Comparison of ENCODE assay signal across 27 cellular contexts in the genomic region with DNA sequence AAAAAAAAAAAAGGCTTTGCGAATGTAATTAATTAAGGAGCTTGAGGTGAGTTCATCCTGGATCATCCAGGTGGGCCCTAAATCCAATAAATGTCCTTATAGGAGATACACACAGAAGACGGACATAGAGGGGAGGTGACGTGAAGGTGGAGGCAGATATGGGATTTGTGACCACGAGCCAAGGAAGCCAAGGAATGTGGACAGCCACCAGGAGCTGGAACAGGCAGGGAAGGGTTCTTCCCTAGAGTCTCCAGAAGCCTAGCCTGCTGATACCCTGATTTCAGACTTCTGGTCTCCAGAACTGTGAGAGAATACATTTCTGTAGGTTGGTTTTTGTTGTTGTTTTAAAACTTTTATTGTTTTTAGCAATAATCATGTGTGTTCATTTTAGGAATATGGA.
"Had no signal": no experiment of that assay in that cellular context is flagged by ENCODE, and none has a peak within 500 bp of the region (broad histone marks: within the 10 kb centered on the region; RNA-seq: fewer than 3 reads in every experiment).

No MANE protein-coding gene starts in this region.

- DNase-seq: stimulated activated CD4-positive, alpha-beta T cell treated with anti-CD3 and anti-CD28 coated beads, Interleukin-2, amount 100 ng/mL, for 48 hours; stimulated activated CD4-positive, alpha-beta T cell treated with anti-CD3 and anti-CD28 coated beads, Interleukin-4, amount 100 ng/mL, for 1 hour; stimulated activated CD4-positive, alpha-beta T cell treated with anti-CD3 and anti-CD28 coated beads, Interleukin-4, amount 100 ng/mL, for 24 hours; stimulated activated CD4-positive, alpha-beta T cell treated with anti-CD3 and anti-CD28 coated beads, Interleukin-4, amount 100 ng/mL, for 4 hours; stimulated activated CD8-positive, alpha-beta memory T cell treated with anti-CD3 and anti-CD28 coated beads, Interleukin-4, amount 100 ng/mL, for 48 hours; stimulated activated naive B cell treated with anti-CD40 and anti-IgM and Interleukin-4, amounts not matched to agents 10 μg/mL and 1 μg/mL and 100 μg/mL, for 72 hours; stimulated activated naive CD4-positive, alpha-beta T cell; stimulated activated naive CD4-positive, alpha-beta T cell treated with Interleukin-2 at 50 U/mL for 16 hours; stimulated activated naive CD8-positive, alpha-beta T cell treated with anti-CD3 and anti-CD28 coated beads, Interleukin-15, amount 100 ng/mL, for 72 hours; stimulated activated naive CD8-positive, alpha-beta T cell treated with anti-CD3 and anti-CD28 coated beads, Interleukin-15, Interleukin-2, amounts not matched to agents 100 U/mL and 50 U/mL, for 24 hours; stomach; substantia nigra; testis; thyroid gland; tibial artery; transverse colon; upper lobe of left lung; upper lobe of right lung; uterus had no signal

- H3K4me1 ChIP-seq: suprapubic skin, testis, tibial artery, tibial nerve, transverse colon, upper lobe of left lung, upper lobe of right lung, uterus, vagina had no signal

- H3K27ac Mint-ChIP-seq: stimulated activated effector memory CD8-positive, alpha-beta T cell treated with anti-CD3 and anti-CD28 coated beads, Interleukin-12 subunit alpha, Interleukin-12 subunit beta, amount 100 ng/mL, for 72 hours; stimulated activated memory B cell treated with anti-CD40 and anti-IgM and Interleukin-4, amounts not matched to agents 10 μg/mL and 1 μg/mL and 100 μg/mL, for 72 hours; stimulated activated naive B cell treated with anti-CD40 and anti-IgM and Interleukin-4, amounts not matched to agents 10 μg/mL and 1 μg/mL and 100 μg/mL, for 72 hours; stimulated activated naive CD8-positive, alpha-beta T cell treated with anti-CD3 and anti-CD28 coated beads, Interleukin-15, amount 100 ng/mL, for 72 hours; stimulated activated naive CD8-positive, alpha-beta T cell treated with anti-CD3 and anti-CD28 coated beads, Interleukin-15, Interleukin-2, amounts not matched to agents 100 ng/mL and 50 ng/mL, for 24 hours; type B pancreatic cell had no signal

- H3K4me3 ChIP-seq: stomach, suprapubic skin, testis, thoracic aorta, thyroid gland, tibial artery, tibial nerve, transverse colon, upper lobe of left lung, upper lobe of right lung, uterus, vagina had no signal

- H3K4me1 Mint-ChIP-seq: stimulated activated effector memory CD8-positive, alpha-beta T cell treated with anti-CD3 and anti-CD28 coated beads, Interleukin-12 subunit alpha, Interleukin-12 subunit beta, amount 100 ng/mL, for 72 hours; stimulated activated memory B cell treated with anti-CD40 and anti-IgM and Interleukin-4, amounts not matched to agents 10 μg/mL and 1 μg/mL and 100 μg/mL, for 72 hours; stimulated activated naive B cell treated with anti-CD40 and anti-IgM and Interleukin-4, amounts not matched to agents 10 μg/mL and 1 μg/mL and 100 μg/mL, for 72 hours; stimulated activated naive CD8-positive, alpha-beta T cell treated with anti-CD3 and anti-CD28 coated beads, Interleukin-15, amount 100 ng/mL, for 72 hours had no signal

- H3K27ac ChIP-seq: stomach, suprapubic skin, testis, thoracic aorta, thyroid gland, tibial artery, tibial nerve, transverse colon, upper lobe of left lung, upper lobe of right lung, uterus, vagina had no signal

- H3K27me3 ChIP-seq: stomach, suprapubic skin, testis, thyroid gland, tibial artery, tibial nerve, upper lobe of left lung, upper lobe of right lung, uterus, vagina had no signal

- H3K36me3 ChIP-seq: stomach, suprapubic skin, thoracic aorta, thyroid gland, tibial artery, tibial nerve, transverse colon, upper lobe of left lung, upper lobe of right lung, uterus, vagina had no signal

- ATAC-seq: stimulated activated effector memory CD8-positive, alpha-beta T cell treated with anti-CD3 and anti-CD28 coated beads, Interleukin-12 subunit alpha, Interleukin-12 subunit beta, amount 100 ng/mL, for 72 hours; stimulated activated memory B cell treated with anti-CD40 and anti-IgM and Interleukin-4, amounts not matched to agents 10 μg/mL and 1 μg/mL and 100 μg/mL, for 72 hours; stimulated activated naive B cell treated with anti-CD40 and anti-IgM and Interleukin-4, amounts not matched to agents 10 μg/mL and 1 μg/mL and 100 μg/mL, for 72 hours; stimulated activated naive CD8-positive, alpha-beta T cell treated with anti-CD3 and anti-CD28 coated beads, Interleukin-15, amount 100 ng/mL, for 72 hours; stimulated activated naive CD8-positive, alpha-beta T cell treated with anti-CD3 and anti-CD28 coated beads, Interleukin-15, Interleukin-2, amounts not matched to agents 100 U/mL and 50 U/mL, for 24 hours; upper lobe of right lung had no signal

- H3K9me3 Mint-ChIP-seq: stimulated activated effector memory CD8-positive, alpha-beta T cell treated with anti-CD3 and anti-CD28 coated beads, Interleukin-12 subunit alpha, Interleukin-12 subunit beta, amount 100 ng/mL, for 72 hours; stimulated activated memory B cell treated with anti-CD40 and anti-IgM and Interleukin-4, amounts not matched to agents 10 μg/mL and 1 μg/mL and 100 μg/mL, for 72 hours; stimulated activated naive B cell treated with anti-CD40 and anti-IgM and Interleukin-4, amounts not matched to agents 10 μg/mL and 1 μg/mL and 100 μg/mL, for 72 hours; stimulated activated naive CD8-positive, alpha-beta T cell treated with anti-CD3 and anti-CD28 coated beads, Interleukin-15, amount 100 ng/mL, for 72 hours; stimulated activated naive CD8-positive, alpha-beta T cell treated with anti-CD3 and anti-CD28 coated beads, Interleukin-15, Interleukin-2, amounts not matched to agents 100 ng/mL and 50 ng/mL, for 24 hours; type B pancreatic cell had no signal

- H3K36me3 Mint-ChIP-seq: stimulated activated effector memory CD8-positive, alpha-beta T cell treated with anti-CD3 and anti-CD28 coated beads, Interleukin-12 subunit alpha, Interleukin-12 subunit beta, amount 100 ng/mL, for 72 hours; stimulated activated memory B cell treated with anti-CD40 and anti-IgM and Interleukin-4, amounts not matched to agents 10 μg/mL and 1 μg/mL and 100 μg/mL, for 72 hours; stimulated activated naive B cell treated with anti-CD40 and anti-IgM and Interleukin-4, amounts not matched to agents 10 μg/mL and 1 μg/mL and 100 μg/mL, for 72 hours; type B pancreatic cell had no signal

- H3K9me3 ChIP-seq: stomach, suprapubic skin, testis, thoracic aorta, thyroid gland, tibial artery, tibial nerve, transverse colon, upper lobe of left lung, upper lobe of right lung, uterus, vagina had no signal

- H3K4me3 Mint-ChIP-seq: stimulated activated effector memory CD8-positive, alpha-beta T cell treated with anti-CD3 and anti-CD28 coated beads, Interleukin-12 subunit alpha, Interleukin-12 subunit beta, amount 100 ng/mL, for 72 hours; stimulated activated memory B cell treated with anti-CD40 and anti-IgM and Interleukin-4, amounts not matched to agents 10 μg/mL and 1 μg/mL and 100 μg/mL, for 72 hours; stimulated activated naive B cell treated with anti-CD40 and anti-IgM and Interleukin-4, amounts not matched to agents 10 μg/mL and 1 μg/mL and 100 μg/mL, for 72 hours; stimulated activated naive CD8-positive, alpha-beta T cell treated with anti-CD3 and anti-CD28 coated beads, Interleukin-15, amount 100 ng/mL, for 72 hours; stimulated activated naive CD8-positive, alpha-beta T cell treated with anti-CD3 and anti-CD28 coated beads, Interleukin-15, Interleukin-2, amounts not matched to agents 100 ng/mL and 50 ng/mL, for 24 hours; type B pancreatic cell had no signal
